In the genomic region with DNA sequence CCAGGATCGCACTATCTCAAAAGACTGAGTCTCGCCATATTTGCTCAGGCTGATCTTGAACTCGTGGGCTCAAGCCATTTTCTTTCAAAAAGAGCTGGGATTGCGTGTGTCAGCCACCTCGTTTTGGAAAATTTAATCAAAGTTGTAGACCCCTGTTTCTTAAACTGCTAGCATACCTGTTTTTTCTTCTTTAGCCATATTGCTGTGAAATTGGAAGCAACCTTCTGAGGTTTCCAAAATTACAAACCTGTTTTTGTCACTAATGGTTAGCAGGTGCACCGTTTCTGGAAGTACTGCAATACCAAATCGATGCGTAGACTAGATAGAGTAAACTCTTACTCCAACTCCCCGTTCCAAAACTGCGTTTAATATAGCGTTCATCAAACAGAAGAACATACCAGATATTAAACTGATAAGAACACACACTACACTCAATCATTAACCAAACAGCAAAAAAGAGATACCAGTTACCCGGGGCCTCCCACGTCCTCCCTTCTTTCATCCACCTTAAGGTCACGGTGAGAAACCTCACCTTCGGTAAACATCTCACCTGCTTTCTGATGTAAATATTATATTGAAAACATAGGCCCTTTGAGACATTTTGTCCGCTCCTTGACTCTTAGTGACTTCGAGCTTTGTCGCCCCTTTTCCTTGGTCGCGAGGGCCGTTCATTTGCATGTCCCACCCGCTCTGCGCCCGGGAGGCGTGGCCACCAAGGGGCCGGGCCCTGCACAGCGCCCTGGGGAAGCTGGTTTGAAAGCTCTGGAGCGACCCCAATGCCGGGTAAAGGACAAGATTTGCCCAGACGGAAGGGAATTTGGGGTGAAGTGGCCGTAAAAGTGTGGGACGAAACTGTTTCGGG, we compare ENCODE assay signal across 8 cellular contexts. TPM values are rescaled to one million over a fixed set of nuclear protein-coding genes. Genes with fewer than 3 reads are reported as not detected.
DNase-seq lines count a peak whose midpoint lies in the region; ATAC-seq and TF ChIP-seq lines count a peak whose summit lies in the region.

A gene (minus strand): TSS at position 462 of the 862 bp plus-strand sequence.

- CTCF ChIA-PET in A673 (lab: Charles Lee), result no interaction called here
- CTCF ChIA-PET in activated CD4-positive, alpha-beta T cell treated with anti-CD3 and anti-CD28 coated beads, Interleukin-2, amount 10 ng/mL, durations not matched to agents 7 days and 5 days (lab: Charles Lee), result interaction anchor here (0.8 to 1.6 kb wide), 2 partner anchors 39 to 44 kb away, joined by 3 read pairs; no protein-coding TSS in a partner anchor

- peaks cover 2% of the 10 kb centered on the region for H3K9me3 Mint-ChIP-seq in activated CD4-positive, alpha-beta T cell treated with anti-CD3 and anti-CD28 coated beads, Interleukin-2, amount 10 ng/mL, durations not matched to agents 7 days and 5 days

- peak within 1 kb of the TSS; percentile 98 for H3K27ac ChIP-seq in A673 (ENCODE audit: low read depth, low read length, poor library complexity, severe bottlenecking)
- H3K27ac ChIP-seq in liver (ENCODE audit: low read depth in 1 of 2, low read length in 2 of 2), result peak within 1 kb of the TSS; percentile 85 to 91

- peak; percentile 89 for ATAC-seq in GM18870 (IDR thresholded peaks at IDR 0.05; ENCODE audit: unreplicated experiment)
- ATAC-seq in HG03139 (IDR thresholded peaks at IDR 0.05; ENCODE audit: unreplicated experiment), result peak; percentile 79

- peaks cover 5% of the 10 kb centered on the region for H3K36me3 Mint-ChIP-seq in activated CD4-positive, alpha-beta T cell treated with anti-CD3 and anti-CD28 coated beads, Interleukin-2, amount 10 ng/mL, durations not matched to agents 7 days and 5 days (ENCODE audit: low read depth)

- DNase-seq in A673 (ENCODE audit: low spot score) (peak; percentile 90), NCI-H345 treated with DMSO at 0.1 percent for 48 hours (lab: John Stamatoyannopoulos, UW; ENCODE audit: unreplicated experiment) (peak; percentile 53), dermis microvascular lymphatic vessel endothelial cell (ENCODE audit: low read depth in 2 of 2) (peak; percentile 65 to 66)
- DNase-seq in activated CD4-positive, alpha-beta T cell treated with anti-CD3 and anti-CD28 coated beads, Interleukin-2, amount 10 ng/mL, durations not matched to agents 7 days and 5 days, result peak; percentile 76
- DNase-seq in stimulated activated CD4-positive, alpha-beta T cell treated with anti-CD3 and anti-CD28 coated beads, Interleukin-4, amount 100 ng/mL, for 1 hour, result peak; percentile 79

- peak within 1 kb of the TSS; percentile 96 for H3K4me3 Mint-ChIP-seq in activated CD4-positive, alpha-beta T cell treated with anti-CD3 and anti-CD28 coated beads, Interleukin-2, amount 10 ng/mL, durations not matched to agents 7 days and 5 days

- peaks cover 22% of the 10 kb centered on the region for H3K4me1 Mint-ChIP-seq in activated CD4-positive, alpha-beta T cell treated with anti-CD3 and anti-CD28 coated beads, Interleukin-2, amount 10 ng/mL, durations not matched to agents 7 days and 5 days

- H3K9me3 ChIP-seq in A673 (ENCODE audit: low read depth, low read length, poor library complexity, severe bottlenecking) (no peaks in the 10 kb centered on the region), liver (ENCODE audit: control insufficient read depth in 4 of 4, low read length in 3 of 4) (no peaks in the 10 kb centered on the region)

- 6% methylated on average over 33 of the region's 33 CpGs for WGBS in liver

- H3K4me3 ChIP-seq in A673 (ENCODE audit: low read depth, low read length, poor library complexity, severe bottlenecking) (peak within 1 kb of the TSS; percentile 57), liver (ENCODE audit: low read depth in 1 of 3, low read length in 3 of 3) (peak within 1 kb of the TSS; percentile 65 to 87 (median 75))

- POLR2A ChIA-PET in A673 (lab: Charles Lee; ENCODE audit: low non-redundant PET), result interaction anchor here (0.6 kb wide), 1 partner anchor 23 kb away, joined by 3 read pairs; no protein-coding TSS in a partner anchor
- POLR2A ChIA-PET in activated CD4-positive, alpha-beta T cell treated with anti-CD3 and anti-CD28 coated beads, Interleukin-2, amount 10 ng/mL, durations not matched to agents 7 days and 5 days (lab: Charles Lee), result interaction anchor here (0.6 to 0.7 kb wide), 4 partner anchors 12 to 546 kb away, joined by 3 to 5 read pairs (median 3); no protein-coding TSS in a partner anchor

- H3K27me3 Mint-ChIP-seq in activated CD4-positive, alpha-beta T cell treated with anti-CD3 and anti-CD28 coated beads, Interleukin-2, amount 10 ng/mL, durations not matched to agents 7 days and 5 days, result no peaks in the 10 kb centered on the region

- TSS peak; percentile 100 for BruUV-seq in A673 (replicated peaks; lab: Mats Ljungman, UMichigan)

- peak in 1 of 2 donors; percentile 4 for TF ChIP-seq RAD21 in liver (IDR thresholded peaks at IDR 0.05)

- intact Hi-C loops in A673 (cut with micrococcal nuclease; ENCODE audit: unreplicated experiment), result no loop called here

- H3K9ac ChIP-seq in liver (ENCODE audit: low read depth in 1 of 2, low read length in 2 of 2), result peak within 1 kb of the TSS; percentile 96

- H3K27ac Mint-ChIP-seq in activated CD4-positive, alpha-beta T cell treated with anti-CD3 and anti-CD28 coated beads, Interleukin-2, amount 10 ng/mL, durations not matched to agents 7 days and 5 days, result peak within 1 kb of the TSS; percentile 99

- H3K36me3 ChIP-seq in A673 (ENCODE audit: insufficient read depth, low read length, poor library complexity, severe bottlenecking) (no peaks in the 10 kb centered on the region), liver (ENCODE audit: control insufficient read depth in 4 of 4, insufficient read depth in 3 of 4, low read depth in 1 of 4, low read length in 3 of 4) (no peaks in the 10 kb centered on the region)

- no peak for TF ChIP-seq CTCF in A673 (conservative IDR thresholded peaks at IDR 0.05; ENCODE audit: low read depth, low read length)
- no peak for TF ChIP-seq CTCF in liver (IDR thresholded peaks at IDR 0.05; ENCODE audit: low read depth, low read length, missing input control)

- H3K4me1 ChIP-seq in A673 (ENCODE audit: insufficient read depth, low read length, poor library complexity, severe bottlenecking) (peaks cover 6% of the 10 kb centered on the region), liver (ENCODE audit: control insufficient read depth in 4 of 4, insufficient read depth in 4 of 4, low read length in 3 of 4) (peaks cover 0 to 20% (median 9%) of the 10 kb centered on the region in 4 donors)

- no peaks in the 10 kb centered on the region for H3K27me3 ChIP-seq in A673 (replicated peaks; ENCODE audit: insufficient read depth, low read depth, low read length, poor library complexity)
- no peaks in the 10 kb centered on the region for H3K27me3 ChIP-seq in liver (ENCODE audit: control insufficient read depth in 4 of 4, insufficient read depth in 4 of 4, low read length in 3 of 4)

TF ChIP-seq in liver, 16 proteins besides CTCF, POLR2A, EP300 and RAD21 (continues in another document):
- TF ChIP-seq YY1 (IDR thresholded peaks at IDR 0.05) (peak; percentile 91), FOXA2 (IDR thresholded peaks at IDR 0.05) (peak; percentile 19), GABPA (IDR thresholded peaks at IDR 0.05 in 1 of 2, conservative IDR thresholded peaks at IDR 0.05 in 1 of 2) (no peak), HNF4A (conservative IDR thresholded peaks at IDR 0.05) (peak; percentile 37 to 70), NR2F2 (IDR thresholded peaks at IDR 0.05) (no peak), JUND (IDR thresholded peaks at IDR 0.05) (peak in 1 of 2 donors; percentile 58), FOXA1 (IDR thresholded peaks at IDR 0.05) (peak; percentile 4), TAF1 (conservative IDR thresholded peaks at IDR 0.05) (peak; percentile 75), RXRA (IDR thresholded peaks at IDR 0.05) (peak; percentile 66 to 72), HNF4G (IDR thresholded peaks at IDR 0.05) (peak; percentile 22), EGR1 (IDR thresholded peaks at IDR 0.05; ENCODE audit: low read depth in 2 of 2) (peak in 1 of 2 donors; percentile 15)
- TF ChIP-seq, protein P1, sequence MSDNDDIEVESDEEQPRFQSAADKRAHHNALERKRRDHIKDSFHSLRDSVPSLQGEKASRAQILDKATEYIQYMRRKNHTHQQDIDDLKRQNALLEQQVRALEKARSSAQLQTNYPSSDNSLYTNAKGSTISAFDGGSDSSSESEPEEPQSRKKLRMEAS (IDR thresholded peaks at IDR 0.05), result peak; percentile 25
- TF ChIP-seq, protein P2, sequence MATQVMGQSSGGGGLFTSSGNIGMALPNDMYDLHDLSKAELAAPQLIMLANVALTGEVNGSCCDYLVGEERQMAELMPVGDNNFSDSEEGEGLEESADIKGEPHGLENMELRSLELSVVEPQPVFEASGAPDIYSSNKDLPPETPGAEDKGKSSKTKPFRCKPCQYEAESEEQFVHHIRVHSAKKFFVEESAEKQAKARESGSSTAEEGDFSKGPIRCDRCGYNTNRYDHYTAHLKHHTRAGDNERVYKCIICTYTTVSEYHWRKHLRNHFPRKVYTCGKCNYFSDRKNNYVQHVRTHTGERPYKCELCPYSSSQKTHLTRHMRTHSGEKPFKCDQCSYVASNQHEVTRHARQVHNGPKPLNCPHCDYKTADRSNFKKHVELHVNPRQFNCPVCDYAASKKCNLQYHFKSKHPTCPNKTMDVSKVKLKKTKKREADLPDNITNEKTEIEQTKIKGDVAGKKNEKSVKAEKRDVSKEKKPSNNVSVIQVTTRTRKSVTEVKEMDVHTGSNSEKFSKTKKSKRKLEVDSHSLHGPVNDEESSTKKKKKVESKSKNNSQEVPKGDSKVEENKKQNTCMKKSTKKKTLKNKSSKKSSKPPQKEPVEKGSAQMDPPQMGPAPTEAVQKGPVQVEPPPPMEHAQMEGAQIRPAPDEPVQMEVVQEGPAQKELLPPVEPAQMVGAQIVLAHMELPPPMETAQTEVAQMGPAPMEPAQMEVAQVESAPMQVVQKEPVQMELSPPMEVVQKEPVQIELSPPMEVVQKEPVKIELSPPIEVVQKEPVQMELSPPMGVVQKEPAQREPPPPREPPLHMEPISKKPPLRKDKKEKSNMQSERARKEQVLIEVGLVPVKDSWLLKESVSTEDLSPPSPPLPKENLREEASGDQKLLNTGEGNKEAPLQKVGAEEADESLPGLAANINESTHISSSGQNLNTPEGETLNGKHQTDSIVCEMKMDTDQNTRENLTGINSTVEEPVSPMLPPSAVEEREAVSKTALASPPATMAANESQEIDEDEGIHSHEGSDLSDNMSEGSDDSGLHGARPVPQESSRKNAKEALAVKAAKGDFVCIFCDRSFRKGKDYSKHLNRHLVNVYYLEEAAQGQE (IDR thresholded peaks at IDR 0.05), result peak; percentile 81
- TF ChIP-seq, protein P3, sequence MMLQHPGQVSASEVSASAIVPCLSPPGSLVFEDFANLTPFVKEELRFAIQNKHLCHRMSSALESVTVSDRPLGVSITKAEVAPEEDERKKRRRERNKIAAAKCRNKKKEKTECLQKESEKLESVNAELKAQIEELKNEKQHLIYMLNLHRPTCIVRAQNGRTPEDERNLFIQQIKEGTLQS (IDR thresholded peaks at IDR 0.05), result peak; percentile 34

RNA-seq across cellular contexts. Expression of the gene that starts here (rescaled TPM):
- total RNA-seq in A673 (2021) (10.9 and 11.4 TPM in 2 replicates), dermis microvascular lymphatic vessel endothelial cell (99.9 TPM in 1 of 2 replicates, not detected in the other), liver (not detected)
- total RNA-seq in activated CD4-positive, alpha-beta T cell treated with anti-CD3 and anti-CD28 coated beads, Interleukin-2, amount 10 ng/mL, durations not matched to agents 7 days and 5 days, result 1 to 10 TPM; 1.9 TPM
- polyA plus RNA-seq in liver, result not detected

Comparison
In these comparisons a context has a peak if more than half of its experiments do, and no peak if none do; other contexts are left out.
1. Peak in every context shown above with its lines: DNase-seq, ATAC-seq, H3K4me3 ChIP-seq and H3K27ac ChIP-seq.